In genomic region chr10:48277093-48277492, GRCh38 we compare ENCODE assay signal across 42 cellular contexts. TPM values are rescaled to one million over a fixed set of nuclear protein-coding genes. Genes with fewer than 3 reads are reported as not detected.
"Had no signal": no experiment of that assay in that cellular context is flagged by ENCODE, and none has a peak within 500 bp of the region (broad histone marks: within the 10 kb centered on the region; RNA-seq: fewer than 3 reads in every experiment).

No MANE protein-coding gene starts in this region.

- H3K9me3 Mint-ChIP-seq: activated naive CD4-positive, alpha-beta T cell treated with anti-CD3 and anti-CD28 coated beads, Interleukin-2, amount 10 ng/mL, durations not matched to agents 7 days and 5 days; activated naive CD4-positive, alpha-beta T cell treated with anti-CD3 and anti-CD28 coated beads, Interleukin-2, amount 50 U/mL, for 72 hours; activated naive CD8-positive, alpha-beta T cell treated with anti-CD3 and anti-CD28 coated beads, Interleukin-2, amount 50 U/mL, for 24 hours; activated T-helper 17 cell treated with anti-CD3 and anti-CD28 coated beads, Interleukin-2, amount 50 U/mL, for 72 hours had no signal

- H3K36me3 Mint-ChIP-seq: activated naive CD4-positive, alpha-beta T cell treated with anti-CD3 and anti-CD28 coated beads, Interleukin-2, amount 10 ng/mL, durations not matched to agents 7 days and 5 days; activated naive CD4-positive, alpha-beta T cell treated with anti-CD3 and anti-CD28 coated beads, Interleukin-2, amount 50 U/mL, for 24 hours; activated naive CD8-positive, alpha-beta T cell; activated naive CD8-positive, alpha-beta T cell treated with anti-CD3 and anti-CD28 coated beads, Interleukin-2, amount 10 ng/mL, durations not matched to agents 7 days and 5 days; brain had no signal

- H3K4me3 ChIP-seq: adrenal gland, ascending aorta, body of pancreas, breast epithelium, cardiac muscle cell had no signal

- H3K36me3 ChIP-seq: adrenal gland, ascending aorta, brain microvascular endothelial cell, breast epithelium, cardiac muscle cell had no signal

- H3K4me1 ChIP-seq: adrenal gland, ascending aorta, body of pancreas, breast epithelium had no signal

- H3K27ac Mint-ChIP-seq: activated naive CD4-positive, alpha-beta T cell treated with anti-CD3 and anti-CD28 coated beads for 36 hours; activated naive CD4-positive, alpha-beta T cell treated with anti-CD3 and anti-CD28 coated beads, Interleukin-2, amount 10 ng/mL, durations not matched to agents 7 days and 5 days; activated naive CD4-positive, alpha-beta T cell treated with anti-CD3 and anti-CD28 coated beads, Interleukin-2, amount 50 U/mL, for 24 hours; activated naive CD4-positive, alpha-beta T cell treated with anti-CD3 and anti-CD28 coated beads, Interleukin-2, amount 50 U/mL, for 72 hours; activated naive CD8-positive, alpha-beta T cell; activated naive CD8-positive, alpha-beta T cell treated with anti-CD3 and anti-CD28 coated beads for 36 hours; activated naive CD8-positive, alpha-beta T cell treated with anti-CD3 and anti-CD28 coated beads, Interleukin-2, amount 50 U/mL, for 24 hours; activated T-cell treated with anti-CD3 and anti-CD28 coated beads, Interleukin-2, amount 50 U/mL, for 24 hours; activated T-cell treated with anti-CD3 and anti-CD28 coated beads, Interleukin-2, amount 50 U/mL, for 72 hours; activated T-helper 1 cell treated with anti-CD3 and anti-CD28 coated beads, Interleukin-12 subunit alpha, Interleukin-12 subunit beta, Interleukin-2, Interleukin-4 antibody, amounts not matched to agents 30 ng/mL and 10 ng/mL and 1 ng/mL, durations not matched to agents 14 hours and 24 hours and 36 hours; activated T-helper 17 cell treated with anti-CD3 and anti-CD28 coated beads, Interleukin-2, amount 50 U/mL, for 72 hours; activated T-helper 2 cell treated with anti-CD3 and anti-CD28 coated beads, Interferon-gamma antibody, Interleukin-2, Interleukin-4, amounts not matched to agents 10 μg/mL and 5 μg/mL and 100 μg/mL, durations not matched to agents 14 hours and 24 hours and 36 hours; brain had no signal

- H3K27me3 Mint-ChIP-seq: brain had no signal

- H3K4me1 Mint-ChIP-seq: activated naive CD4-positive, alpha-beta T cell treated with anti-CD3 and anti-CD28 coated beads, Interleukin-2, amount 10 ng/mL, durations not matched to agents 7 days and 5 days; activated naive CD4-positive, alpha-beta T cell treated with anti-CD3 and anti-CD28 coated beads, Interleukin-2, amount 50 U/mL, for 24 hours; activated naive CD8-positive, alpha-beta T cell treated with anti-CD3 and anti-CD28 coated beads for 36 hours; activated naive CD8-positive, alpha-beta T cell treated with anti-CD3 and anti-CD28 coated beads, Interleukin-2, amount 10 ng/mL, durations not matched to agents 7 days and 5 days; activated naive CD8-positive, alpha-beta T cell treated with anti-CD3 and anti-CD28 coated beads, Interleukin-2, amount 50 U/mL, for 24 hours; activated T-helper 17 cell treated with anti-CD3 and anti-CD28 coated beads, Interleukin-2, amount 50 U/mL, for 72 hours; central memory CD8-positive, alpha-beta T cell had no signal

- H3K4me3 Mint-ChIP-seq: activated naive CD4-positive, alpha-beta T cell treated with anti-CD3 and anti-CD28 coated beads for 36 hours; activated naive CD4-positive, alpha-beta T cell treated with anti-CD3 and anti-CD28 coated beads, Interleukin-2, amount 10 ng/mL, durations not matched to agents 7 days and 5 days; activated naive CD4-positive, alpha-beta T cell treated with anti-CD3 and anti-CD28 coated beads, Interleukin-2, amount 50 U/mL, for 24 hours; activated naive CD8-positive, alpha-beta T cell; activated naive CD8-positive, alpha-beta T cell treated with anti-CD3 and anti-CD28 coated beads for 36 hours; activated naive CD8-positive, alpha-beta T cell treated with anti-CD3 and anti-CD28 coated beads, Interleukin-2, amount 10 ng/mL, durations not matched to agents 7 days and 5 days; activated naive CD8-positive, alpha-beta T cell treated with anti-CD3 and anti-CD28 coated beads, Interleukin-2, amount 50 U/mL, for 24 hours; activated T-cell treated with anti-CD3 and anti-CD28 coated beads, Interleukin-2, amount 50 U/mL, for 24 hours; activated T-cell treated with anti-CD3 and anti-CD28 coated beads, Interleukin-2, amount 50 U/mL, for 4 hours; activated T-cell treated with anti-CD3 and anti-CD28 coated beads, Interleukin-2, amount 50 U/mL, for 72 hours; activated T-helper 1 cell treated with anti-CD3 and anti-CD28 coated beads, Interleukin-12 subunit alpha, Interleukin-12 subunit beta, Interleukin-2, Interleukin-4 antibody, amounts not matched to agents 30 ng/mL and 10 ng/mL and 1 ng/mL, durations not matched to agents 14 hours and 24 hours and 36 hours; activated T-helper 17 cell treated with anti-CD3 and anti-CD28 coated beads, Interleukin-2, amount 50 U/mL, for 72 hours; brain; central memory CD8-positive, alpha-beta T cell had no signal

- ATAC-seq: activated naive CD4-positive, alpha-beta T cell treated with anti-CD3 and anti-CD28 coated beads, Interleukin-2, amount 50 U/mL, for 72 hours; activated naive CD8-positive, alpha-beta T cell treated with anti-CD3 and anti-CD28 coated beads, Interleukin-2, amount 50 U/mL, for 24 hours; activated T-cell treated with anti-CD3 and anti-CD28 coated beads, Interleukin-2, amount 50 U/mL, for 4 hours; activated T-cell treated with anti-CD3 and anti-CD28 coated beads, Interleukin-2, amount 50 U/mL, for 72 hours; activated T-helper 17 cell treated with anti-CD3 and anti-CD28 coated beads, Interleukin-2, amount 50 U/mL, for 72 hours; body of pancreas had no signal

- FAIRE-seq: astrocyte, bronchial epithelial cell, colon had no signal

- H3K27me3 ChIP-seq: adrenal gland, ascending aorta, body of pancreas, brain microvascular endothelial cell, breast epithelium, cardiac muscle cell had no signal

- DNase-seq: activated effector memory CD4-positive, alpha-beta T cell treated with anti-CD3 and anti-CD28 coated beads, Interleukin-2, amount 50 U/mL, for 16 hours; activated effector memory CD4-positive, alpha-beta T cell treated with Interleukin-2 at 50 U/mL for 16 hours; activated gamma-delta T cell; activated gamma-delta T cell treated with Interleukin-2 at 50 U/mL for 16 hours; activated naive CD4-positive, alpha-beta T cell; activated naive CD4-positive, alpha-beta T cell treated with anti-CD3 and anti-CD28 coated beads for 36 hours; activated naive CD4-positive, alpha-beta T cell treated with anti-CD3 and anti-CD28 coated beads, Interleukin-2, amount 10 ng/mL, durations not matched to agents 7 days and 5 days; activated naive CD4-positive, alpha-beta T cell treated with anti-CD3 and anti-CD28 coated beads, Interleukin-2, amount 50 U/mL, for 16 hours; activated naive CD4-positive, alpha-beta T cell treated with Interleukin-2 at 50 U/mL for 16 hours; activated naive CD8-positive, alpha-beta T cell treated with anti-CD3 and anti-CD28 coated beads for 36 hours; activated naive CD8-positive, alpha-beta T cell treated with anti-CD3 and anti-CD28 coated beads, Interleukin-2, amount 10 ng/mL, durations not matched to agents 7 days and 5 days; activated naive CD8-positive, alpha-beta T cell treated with anti-CD3 and anti-CD28 coated beads, Interleukin-2, amount 50 U/mL, for 24 hours; activated T-cell treated with anti-CD3 and anti-CD28 coated beads, Interleukin-2, amount 50 U/mL, for 24 hours; activated T-cell treated with anti-CD3 and anti-CD28 coated beads, Interleukin-2, amount 50 U/mL, for 4 hours; activated T-cell treated with anti-CD3 and anti-CD28 coated beads, Interleukin-2, amount 50 U/mL, for 48 hours; activated T-cell treated with anti-CD3 and anti-CD28 coated beads, Interleukin-2, amount 50 U/mL, for 72 hours; adrenal gland; amniotic stem cell; anterior cingulate cortex; aorta; body of pancreas; brain microvascular endothelial cell; caudate nucleus; central memory CD4-positive, alpha-beta T cell; cerebellar nuclear complex had no signal

- H3K9me3 ChIP-seq: adrenal gland, body of pancreas had no signal

- H3K27ac ChIP-seq: adrenal gland, ascending aorta, body of pancreas, brain microvascular endothelial cell, breast epithelium, cardiac muscle cell had no signal

RNA-seq across cellular contexts. Expression of gene FRMPD2, which starts 2.6 kb away (rescaled TPM):
- total RNA-seq: activated naive CD4-positive, alpha-beta T cell treated with anti-CD3 and anti-CD28 coated beads for 36 hours; activated naive CD8-positive, alpha-beta T cell treated with anti-CD3 and anti-CD28 coated beads for 36 hours; activated naive CD8-positive, alpha-beta T cell treated with anti-CD3 and anti-CD28 coated beads, Interleukin-2, amount 10 ng/mL, durations not matched to agents 7 days and 5 days; activated T-cell treated with anti-CD3 and anti-CD28 coated beads, Interleukin-2, amount 50 U/mL, for 4 hours; activated T-cell treated with anti-CD3 and anti-CD28 coated beads, Interleukin-2, amount 50 U/mL, for 72 hours; activated T-helper 1 cell treated with anti-CD3 and anti-CD28 coated beads, Interleukin-12 subunit alpha, Interleukin-12 subunit beta, Interleukin-2, Interleukin-4 antibody, amounts not matched to agents 30 ng/mL and 10 ng/mL and 1 ng/mL, durations not matched to agents 14 hours and 24 hours and 36 hours; aorta; ascending aorta; body of pancreas; cardiac septum; chondrocyte had no signal
- polyA plus RNA-seq: adipose tissue, adrenal gland, aorta had no signal
